ENCODE assay signal across 26 cellular contexts in the genomic region with DNA sequence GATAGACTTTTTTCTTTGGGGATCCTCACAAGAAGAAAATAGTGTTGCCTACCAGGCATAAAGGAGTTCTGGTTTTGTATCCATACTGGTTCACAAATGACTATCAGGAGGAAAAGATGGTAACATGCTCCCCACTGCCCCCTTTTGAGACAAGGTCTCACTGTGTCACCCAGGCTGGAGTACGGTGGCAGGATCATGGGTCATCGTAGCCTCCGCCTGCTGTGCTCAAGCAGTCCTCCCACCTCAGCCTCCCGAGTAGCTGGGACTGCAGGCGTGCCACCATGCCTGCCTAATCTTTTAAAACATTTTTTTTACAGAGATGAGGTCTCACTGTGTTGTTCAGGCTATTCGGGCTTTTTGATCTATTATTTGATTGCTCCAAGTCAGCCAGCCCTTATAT.
"Had no signal": no experiment of that assay in that cellular context is flagged by ENCODE, and none has a peak within 500 bp of the region (broad histone marks: within the 10 kb centered on the region; RNA-seq: fewer than 3 reads in every experiment).

No MANE protein-coding gene starts in this region.

- H3K4me1 Mint-ChIP-seq: activated naive CD8-positive, alpha-beta T cell treated with anti-CD3 and anti-CD28 coated beads, Interleukin-2, amount 10 ng/mL, durations not matched to agents 7 days and 5 days had no signal

- H3K9me3 ChIP-seq: body of pancreas, Peyer's patch, SJSA1 had no signal

- H3K9me3 Mint-ChIP-seq: activated naive CD8-positive, alpha-beta T cell treated with anti-CD3 and anti-CD28 coated beads, Interleukin-2, amount 10 ng/mL, durations not matched to agents 7 days and 5 days; T-helper 1 cell treated with Interleukin-12 subunit alpha and Interleukin-12 subunit beta and Interleukin-4 antibody, amounts not matched to agents 30 μg/mL and 1 μg/mL, for 36 hours had no signal

- H3K36me3 ChIP-seq: Peyer's patch, SJSA1 had no signal

- H3K27me3 ChIP-seq: body of pancreas, Peyer's patch, SJSA1 had no signal

- DNase-seq: activated CD4-positive, alpha-beta T cell treated with anti-CD3 and anti-CD28 coated beads for 48 hours; activated CD4-positive, alpha-beta T cell treated with anti-CD3 and anti-CD28 coated beads, Interleukin-2, amount 50 U/mL, for 4 hours; activated CD4-positive, CD25-positive, alpha-beta regulatory T cell treated with anti-CD3 and anti-CD28 coated beads, Interleukin-2, amount 50 U/mL, for 72 hours; activated CD8-positive, alpha-beta memory T cell treated with anti-CD3 and anti-CD28 coated beads, Interleukin-2, amount 50 U/mL, for 48 hours; activated CD8-positive, alpha-beta T cell treated with anti-CD3 and anti-CD28 coated beads, Interleukin-2, amount 10 ng/mL, durations not matched to agents 7 days and 5 days; activated naive CD4-positive, alpha-beta T cell treated with anti-CD3 and anti-CD28 coated beads, Interleukin-2, amount 50 U/mL, for 16 hours; activated naive CD8-positive, alpha-beta T cell treated with anti-CD3 and anti-CD28 coated beads, Interleukin-2, amount 10 ng/mL, durations not matched to agents 7 days and 5 days; activated T-cell treated with anti-CD3 and anti-CD28 coated beads, Interleukin-2, amount 50 U/mL, for 1 hour; aorta; body of pancreas; KG1; NCI-H1092; NCI-H1694; NCI-H2029; NCI-H2107; NCI-H2171 treated with DMSO at 0.1 percent for 48 hours; NCI-H345; NCI-H510A treated with DMSO at 0.1 percent for 48 hours; NK-92 treated with Interleukin-12 subunit alpha and Interleukin-12 subunit beta, amount 100 ng/mL, for 24 hours; OCI-M1; Peyer's patch; SHP77; SW 1271 had no signal

- H3K4me3 Mint-ChIP-seq: activated CD8-positive, alpha-beta T cell treated with anti-CD3 and anti-CD28 coated beads, Interleukin-2, amount 10 ng/mL, durations not matched to agents 7 days and 5 days; activated naive CD8-positive, alpha-beta T cell treated with anti-CD3 and anti-CD28 coated beads, Interleukin-2, amount 10 ng/mL, durations not matched to agents 7 days and 5 days; T-helper 1 cell treated with Interleukin-12 subunit alpha and Interleukin-12 subunit beta and Interleukin-4 antibody, amounts not matched to agents 30 μg/mL and 1 μg/mL, for 36 hours had no signal

- H3K27ac Mint-ChIP-seq: activated CD8-positive, alpha-beta T cell treated with anti-CD3 and anti-CD28 coated beads, Interleukin-2, amount 10 ng/mL, durations not matched to agents 7 days and 5 days; activated naive CD8-positive, alpha-beta T cell treated with anti-CD3 and anti-CD28 coated beads, Interleukin-2, amount 10 ng/mL, durations not matched to agents 7 days and 5 days; T-helper 1 cell treated with Interleukin-12 subunit alpha and Interleukin-12 subunit beta and Interleukin-4 antibody, amounts not matched to agents 30 μg/mL and 1 μg/mL, for 36 hours had no signal

- H3K27ac ChIP-seq: body of pancreas, Peyer's patch, SJSA1 had no signal

- H3K4me1 ChIP-seq: body of pancreas had no signal

- H3K4me3 ChIP-seq: body of pancreas, Peyer's patch, SJSA1 had no signal

- H3K36me3 Mint-ChIP-seq: activated naive CD8-positive, alpha-beta T cell treated with anti-CD3 and anti-CD28 coated beads, Interleukin-2, amount 10 ng/mL, durations not matched to agents 7 days and 5 days had no signal

- ATAC-seq: activated CD8-positive, alpha-beta T cell treated with anti-CD3 and anti-CD28 coated beads, Interleukin-2, amount 10 ng/mL, durations not matched to agents 7 days and 5 days; body of pancreas; SK-N-SH treated with all-trans-retinoic acid at 6 μM for 48 hours had no signal
